9 cellular contexts compared by ENCODE assay signal in genomic region chr13:89695343-89696257, GRCh38.
DNase-seq lines count a peak whose midpoint lies in the region; ATAC-seq, FAIRE-seq and TF ChIP-seq lines count a peak whose summit lies in the region.
"Had no signal": no experiment of that assay in that cellular context is flagged by ENCODE, and none has a peak within 500 bp of the region (broad histone marks: within the 10 kb centered on the region; RNA-seq: fewer than 3 reads in every experiment).

No MANE protein-coding gene starts in this region.

- H3K4me3 ChIP-seq in AG09309 (ENCODE audit: control insufficient read depth, low read depth, low read length) (no peak overlapping the region), bronchial epithelial cell (ENCODE audit: low read depth, low read length) (no peak overlapping the region), lung (no peak overlapping the region)
- H3K4me3 ChIP-seq: HAP-1 had no signal

- DNase-seq in AG09309 (ENCODE audit: low read depth) (no peak), NCI-H524 treated with DMSO at 0.1 percent for 48 hours (lab: John Stamatoyannopoulos, UW) (peak; percentile 17), bronchial epithelial cell (ENCODE audit: low read depth) (peak; percentile 52), lung (ENCODE audit: low spot score) (peak; percentile 37), AG08396 (ENCODE audit: low spot score) (no peak), germinal center (ENCODE audit: low spot score) (no peak)
- DNase-seq in activated CD4-positive, alpha-beta T cell treated with anti-CD3 and anti-CD28 coated beads for 4 hours = no peak

- ATAC-seq in GM21717 (IDR thresholded peaks at IDR 0.05; ENCODE audit: unreplicated experiment) (peak; percentile 47), lung (ENCODE audit: insufficient read depth, low FRiP score) (no peak)

- H3K9me3 ChIP-seq in lung (ENCODE audit: control insufficient read depth in 2 of 2, insufficient read depth in 1 of 2, low read length in 1 of 2) = no peaks in the 10 kb centered on the region
- H3K9me3 ChIP-seq: HAP-1 had no signal

- H3K36me3 ChIP-seq in bronchial epithelial cell (ENCODE audit: control insufficient read depth, insufficient read depth, low read length) = no peaks in the 10 kb centered on the region
- no peaks in the 10 kb centered on the region for H3K36me3 ChIP-seq in lung (ENCODE audit: control insufficient read depth in 2 of 2, insufficient read depth in 2 of 2, low read length in 2 of 2)
- H3K36me3 ChIP-seq: HAP-1 had no signal

- no peak for FAIRE-seq in bronchial epithelial cell (lab: Jason Lieb, UNC)

- H3K4me1 ChIP-seq in lung (ENCODE audit: control insufficient read depth in 2 of 2, insufficient read depth in 2 of 2, low read length in 2 of 2) = no peaks in the 10 kb centered on the region
- H3K4me1 ChIP-seq: HAP-1 had no signal

- TF ChIP-seq CTCF in AG09309 (IDR thresholded peaks at IDR 0.05; ENCODE audit: control insufficient read depth, insufficient read depth, low read depth, low read length, missing control alignments) (peak; percentile 9), bronchial epithelial cell (IDR thresholded peaks at IDR 0.05; ENCODE audit: insufficient read depth, low read length, severe bottlenecking) (peak; percentile 76), lung (IDR thresholded peaks at IDR 0.05; ENCODE audit: control extremely low read depth, extremely low read depth) (peak; percentile 26)

- H3K27me3 ChIP-seq in bronchial epithelial cell (ENCODE audit: control insufficient read depth, insufficient read depth, low read length) (no peaks in the 10 kb centered on the region), lung (ENCODE audit: control insufficient read depth, insufficient read depth) (no peaks in the 10 kb centered on the region)

- 11 to 19% methylated on average over 4 of the region's 4 CpGs for WGBS in lung, 2 donors

- H3K27ac ChIP-seq in lung (ENCODE audit: low read depth in 1 of 2, low read length in 1 of 2) = no peak overlapping the region

Comparison
In these comparisons a context has a peak if more than half of its experiments do, and no peak if none do; other contexts are left out.
1. DNase-seq: peak in NCI-H524 treated with DMSO at 0.1 percent for 48 hours (single experiment), bronchial epithelial cell (single experiment) and lung (single experiment); none in AG09309 (single experiment), AG08396 (single experiment), activated CD4-positive, alpha-beta T cell treated with anti-CD3 and anti-CD28 coated beads for 4 hours (0 of 2) and germinal center (single experiment).
2. CTCF ChIP-seq: peak in every context shown above with its lines; median percentile 76 in bronchial epithelial cell; 26 in lung; 9 in AG09309.